Comparison of ENCODE assay signal across 15 cellular contexts in the genomic region with DNA sequence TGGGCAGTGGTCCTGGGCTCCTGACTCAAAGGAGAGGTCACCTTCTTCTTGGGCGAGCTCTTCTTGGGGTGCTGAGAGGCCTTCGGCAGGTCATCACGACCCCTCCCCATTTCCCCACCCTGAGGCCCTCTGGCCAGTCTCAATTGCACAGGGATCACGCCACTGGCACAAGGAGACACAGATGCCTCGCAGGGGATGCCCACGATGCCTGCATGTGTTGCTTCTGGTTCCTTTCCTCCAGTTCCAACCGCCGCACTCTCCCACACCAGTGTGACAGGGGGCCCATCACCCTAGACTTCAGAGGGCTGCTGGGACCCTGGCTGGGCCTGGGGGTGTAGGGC. TPM values are rescaled to one million over a fixed set of nuclear protein-coding genes. Genes with fewer than 3 reads are reported as not detected.
DNase-seq lines count a peak whose midpoint lies in the region; ATAC-seq, FAIRE-seq and TF ChIP-seq lines count a peak whose summit lies in the region.
"Had no signal": no experiment of that assay in that cellular context is flagged by ENCODE, and none has a peak within 500 bp of the region (broad histone marks: within the 10 kb centered on the region; RNA-seq: fewer than 3 reads in every experiment).

No MANE protein-coding gene starts in this region.

- peaks cover 4% of the 10 kb centered on the region; the same call in 1 of the 2 replicates for H3K36me3 ChIP-seq in Loucy (ENCODE audit: insufficient read depth, low read length)
- H3K36me3 ChIP-seq in H1 (ENCODE audit: control insufficient read depth in 2 of 4, insufficient read depth in 4 of 4, low read length in 3 of 4): peaks cover 0 to 1% (median 0%) of the 10 kb centered on the region in 4 experiments; a peak in 3 of 8 replicates
- H3K36me3 ChIP-seq in spleen: peaks cover 0 to 16% (median 2%) of the 10 kb centered on the region in 6 donors

- H3K4me2 ChIP-seq in Loucy (ENCODE audit: low read depth, low read length, poor library complexity, severe bottlenecking): peak overlapping the region; percentile 23
- no peak overlapping the region for H3K4me2 ChIP-seq in H1 (ENCODE audit: insufficient read depth in 1 of 2, low read depth in 2 of 2, low read length in 2 of 2)

- ATAC-seq in HG02973 (IDR thresholded peaks at IDR 0.05; ENCODE audit: unreplicated experiment): no peak
- ATAC-seq: HCT116 had no signal

- H3K27ac ChIP-seq in H1 (ENCODE audit: low read depth, low read length) (no peak overlapping the region), spleen (no peak overlapping the region)

- no peak overlapping the region for H3K4ac ChIP-seq in H1 (replicated peaks; ENCODE audit: insufficient read length, low read depth, low read length)

- POLR2A ChIA-PET in activated CD4-positive, alpha-beta T cell treated with anti-CD3 and anti-CD28 coated beads, Interleukin-2, amount 10 ng/mL, durations not matched to agents 7 days and 5 days (lab: Charles Lee): no interaction called here
- POLR2A ChIA-PET in H1 (lab: Charles Lee; ENCODE audit: partially characterized antibody): no interaction called here

- TF ChIP-seq RAD21 in H1 (IDR thresholded peaks at IDR 0.05 in 1 of 2, conservative IDR thresholded peaks at IDR 0.05 in 1 of 2; ENCODE audit: low read depth in 2 of 2, low read length in 2 of 2): no peak

- H3K4me1 ChIP-seq in Loucy (ENCODE audit: insufficient read depth, low read length, poor library complexity, severe bottlenecking): peaks cover 47% of the 10 kb centered on the region
- H3K4me1 ChIP-seq in H1 (replicated peaks in 1 of 4; ENCODE audit: control insufficient read depth in 3 of 4, insufficient read depth in 4 of 4, low read length in 3 of 4): peaks cover 6 to 23% (median 13%) of the 10 kb centered on the region in 4 experiments
- peaks cover 0 to 25% (median 16%) of the 10 kb centered on the region in 6 donors for H3K4me1 ChIP-seq in spleen

- no peaks in the 10 kb centered on the region for H3K9me3 Mint-ChIP-seq in activated CD4-positive, alpha-beta T cell treated with anti-CD3 and anti-CD28 coated beads, Interleukin-2, amount 10 ng/mL, durations not matched to agents 7 days and 5 days
- H3K9me3 Mint-ChIP-seq: CD4-positive, alpha-beta T cell had no signal

- no peak overlapping the region for H3K4me3 ChIP-seq in Loucy (ENCODE audit: low read length, poor library complexity, severe bottlenecking)
- no peak overlapping the region for H3K4me3 ChIP-seq in H1 (ENCODE audit: extremely low read depth in 1 of 4, insufficient read depth in 2 of 4, low read depth in 3 of 4, low read length in 4 of 4)
- H3K4me3 ChIP-seq in spleen: no peak overlapping the region

- TF ChIP-seq CTCF in Loucy (conservative IDR thresholded peaks at IDR 0.05; ENCODE audit: low read length) (no peak), H1 (IDR thresholded peaks at IDR 0.05; ENCODE audit: control extremely low read depth in 1 of 3, insufficient read depth in 1 of 3, low read depth in 1 of 3, low read length in 3 of 3) (no peak), spleen (IDR thresholded peaks at IDR 0.05 in 8 of 11, conservative IDR thresholded peaks at IDR 0.05 in 3 of 11) (no peak)

- H3K27me3 ChIP-seq in Loucy (ENCODE audit: insufficient read depth, low read length, poor library complexity, severe bottlenecking): no peaks in the 10 kb centered on the region
- H3K27me3 ChIP-seq in H1 (replicated peaks in 1 of 4; ENCODE audit: control insufficient read depth in 3 of 4, extremely low read depth in 1 of 4, insufficient read depth in 3 of 4, low read length in 3 of 4): no peaks in the 10 kb centered on the region
- H3K27me3 ChIP-seq in spleen (replicated peaks in 1 of 7): no peaks in the 10 kb centered on the region

- H3K27ac Mint-ChIP-seq in activated CD4-positive, alpha-beta T cell treated with anti-CD3 and anti-CD28 coated beads, Interleukin-2, amount 10 ng/mL, durations not matched to agents 7 days and 5 days: peak overlapping the region; percentile 41
- H3K27ac Mint-ChIP-seq: CD4-positive, alpha-beta T cell had no signal

- no peak overlapping the region for H4K5ac ChIP-seq in H1 (ENCODE audit: insufficient read length, low read depth, low read length)

- 94% methylated on average over 5 of the region's 8 CpGs; no CpG with 5 or more reads in 1 of the 2 experiments for WGBS in H1 (ENCODE audit: extremely low coverage in 1 of 2, insufficient coverage in 1 of 2, insufficient read length in 1 of 2, insufficient replicate concordance in 2 of 2, low coverage in 1 of 2, low lambda C conversion rate in 2 of 2, missing lambda C conversion rate in 1 of 2), 2 experiments
- WGBS in spleen, 5 donors: 58 to 74% (median 68%) methylated on average over 4 to 8 of the region's 8 CpGs

- H4K20me1 ChIP-seq in Loucy (ENCODE audit: insufficient read depth, low read length, poor library complexity, severe bottlenecking): no peaks in the 10 kb centered on the region
- peaks cover 0 to 3% of the 10 kb centered on the region in 2 experiments for H4K20me1 ChIP-seq in H1 (replicated peaks in 1 of 2; ENCODE audit: control insufficient read depth in 1 of 2, insufficient read depth in 2 of 2, low read length in 2 of 2)

- 0 out of 2 replicates have a peak, but pooled peaks cover 2% of the 10 kb centered on the region for H3K79me1 ChIP-seq in H1 (ENCODE audit: low read depth, low read length)

- H2AFZ ChIP-seq in Loucy (ENCODE audit: low read length) (no peak overlapping the region), H1 (ENCODE audit: low read length) (no peak overlapping the region)

- peak overlapping the region; percentile 80; the same call in 1 of the 2 replicates for H2BK5ac ChIP-seq in H1 (ENCODE audit: low read depth, low read length)

- no peak overlapping the region for H2BK120ac ChIP-seq in H1 (replicated peaks; ENCODE audit: low read depth, low read length)

- peak overlapping the region; percentile 39; the same call in 1 of the 2 replicates for H2BK12ac ChIP-seq in H1 (ENCODE audit: low read depth, low read length)

- H3K9me3 ChIP-seq in Loucy (ENCODE audit: insufficient read depth, low read depth, low read length): no peaks in the 10 kb centered on the region
- H3K9me3 ChIP-seq in H1 (ENCODE audit: insufficient read depth in 2 of 2, low read depth in 1 of 2, low read length in 1 of 2): no peaks in the 10 kb centered on the region
- no peaks in the 10 kb centered on the region for H3K9me3 ChIP-seq in spleen

- no peak for TF ChIP-seq EP300 in H1 (IDR thresholded peaks at IDR 0.05; ENCODE audit: borderline replicate concordance in 1 of 2, low read depth in 2 of 2, low read length in 2 of 2)

- peaks cover 8% of the 10 kb centered on the region for H3F3A ChIP-seq in Loucy (ENCODE audit: low read depth)

- DNase-seq in activated CD4-positive, alpha-beta T cell treated with anti-CD3 and anti-CD28 coated beads, Interleukin-2, amount 10 ng/mL, durations not matched to agents 7 days and 5 days: no peak
- no peak for DNase-seq in activated CD4-positive, alpha-beta T cell treated with anti-CD3 and anti-CD28 coated beads for 4 hours
- DNase-seq in H1 (ENCODE audit: low read depth in 1 of 2, low spot score in 2 of 2) (no peak), spleen (peak; percentile 48), HuH-7.5 (ENCODE audit: low spot score) (no peak), NCI-H1694 (lab: John Stamatoyannopoulos, UW) (no peak)
- DNase-seq: 8988T; AML-193; Calu3; CD4-positive, alpha-beta T cell; DMS 273 treated with DMSO at 0.1 percent for 48 hours had no signal

- no peak overlapping the region for H3K23ac ChIP-seq in H1 (ENCODE audit: insufficient read length)

- H3K27me3 Mint-ChIP-seq in activated CD4-positive, alpha-beta T cell treated with anti-CD3 and anti-CD28 coated beads, Interleukin-2, amount 10 ng/mL, durations not matched to agents 7 days and 5 days: no peaks in the 10 kb centered on the region
- H3K27me3 Mint-ChIP-seq: CD4-positive, alpha-beta T cell had no signal

- H3K79me2 ChIP-seq in Loucy (ENCODE audit: insufficient read depth, low read length) (peaks cover 5% of the 10 kb centered on the region; the same call in 1 of the 2 replicates), H1 (ENCODE audit: control insufficient read depth in 1 of 2, insufficient read depth in 2 of 2, low read length in 2 of 2) (no peaks in the 10 kb centered on the region)

- no peak for FAIRE-seq in H1 (lab: Jason Lieb, UNC)
- FAIRE-seq: H54 had no signal

- CTCF ChIA-PET in activated CD4-positive, alpha-beta T cell treated with anti-CD3 and anti-CD28 coated beads, Interleukin-2, amount 10 ng/mL, durations not matched to agents 7 days and 5 days (lab: Charles Lee): no interaction called here
- CTCF ChIA-PET in H1 (lab: Charles Lee; ENCODE audit: partially characterized antibody): interaction anchor here (1.0 to 1.5 kb wide), 3 partner anchors 11 to 45 kb away, joined by 3 to 6 read pairs (median 3); no protein-coding TSS in a partner anchor

- H3K18ac ChIP-seq in H1 (ENCODE audit: extremely low read depth, low read length): no peak overlapping the region

- H4K8ac ChIP-seq in H1 (ENCODE audit: extremely low read depth, insufficient read depth, low read length): no peak overlapping the region

- no peak overlapping the region for H3K56ac ChIP-seq in H1 (replicated peaks; ENCODE audit: insufficient read length, low read depth, low read length)

- H2BK20ac ChIP-seq in H1 (ENCODE audit: low read length): no peak overlapping the region

- H3K23me2 ChIP-seq in H1 (ENCODE audit: low read depth, low read length): no peaks in the 10 kb centered on the region

- peaks cover 16% of the 10 kb centered on the region for H3K36me3 Mint-ChIP-seq in activated CD4-positive, alpha-beta T cell treated with anti-CD3 and anti-CD28 coated beads, Interleukin-2, amount 10 ng/mL, durations not matched to agents 7 days and 5 days (ENCODE audit: low read depth)

- H2AK5ac ChIP-seq in H1 (ENCODE audit: low read depth, low read length): peak overlapping the region; percentile 28; the same call in 1 of the 2 replicates

- peaks cover 39% of the 10 kb centered on the region for H3K4me1 Mint-ChIP-seq in activated CD4-positive, alpha-beta T cell treated with anti-CD3 and anti-CD28 coated beads, Interleukin-2, amount 10 ng/mL, durations not matched to agents 7 days and 5 days

- H3K14ac ChIP-seq in H1 (ENCODE audit: insufficient read length): peak overlapping the region; percentile 61

- H3K9ac ChIP-seq in Loucy (ENCODE audit: low read depth, low read length, poor library complexity, severe bottlenecking) (peak overlapping the region; percentile 21), H1 (replicated peaks in 1 of 4; ENCODE audit: extremely low read depth in 1 of 4, low read depth in 3 of 4, low read length in 3 of 4) (no peak overlapping the region)

- peak overlapping the region; percentile 44 for H4K91ac ChIP-seq in H1 (replicated peaks; ENCODE audit: insufficient read length, low read length)

- intact Hi-C loops in spleen (cut with DNase I; ENCODE audit: low total_unique reads): no loop called here

- 0 out of 2 replicates have a peak overlapping the region, but pooled peaks have one; percentile 61 for H2BK15ac ChIP-seq in H1 (ENCODE audit: low read length)

- no peak for TF ChIP-seq POLR2A in H1 (IDR thresholded peaks at IDR 0.05; ENCODE audit: control extremely low read depth in 1 of 2, low read depth in 2 of 2, low read length in 2 of 2)
- TF ChIP-seq POLR2A in spleen (IDR thresholded peaks at IDR 0.05): no peak

- no peak overlapping the region for H3K4me3 Mint-ChIP-seq in activated CD4-positive, alpha-beta T cell treated with anti-CD3 and anti-CD28 coated beads, Interleukin-2, amount 10 ng/mL, durations not matched to agents 7 days and 5 days
- H3K4me3 Mint-ChIP-seq: CD4-positive, alpha-beta T cell had no signal

- H3K9me2 ChIP-seq in Loucy (replicated peaks; ENCODE audit: low read depth, low read length): no peaks in the 10 kb centered on the region

RNA-seq across cellular contexts. Expression of gene CEL, which starts 1.3 kb away (rescaled TPM):
- 1 to 10 TPM; 2.8 to 3.5 TPM for total RNA-seq in activated CD4-positive, alpha-beta T cell treated with anti-CD3 and anti-CD28 coated beads, Interleukin-2, amount 10 ng/mL, durations not matched to agents 7 days and 5 days
- total RNA-seq in H1 (2021; fragmentation: NEBNext Ultra II Directional; extraction: Animal tissue kit (Norgen Biotek cat#: 25700)): 2.5 and 3.4 TPM in 2 replicates
- polyA plus RNA-seq in H1 (2011; rRNA removed) (1.8 and 2.7 TPM in 2 replicates), spleen (under 1 TPM; 0.46 to 0.67 (median 0.55) TPM)
- polyA plus RNA-seq in H1 (2011; cell fraction: cytosol; rRNA removed): 1.9 TPM
- polyA plus RNA-seq in H1 (2011; cell fraction: nucleus; rRNA removed): 11.8 TPM
- 3.1 to 4.5 TPM (median 3.7 TPM) in 4 replicates for polyA plus RNA-seq in H1 (2012, experiment 1 of 2)
- 1.9 TPM for polyA plus RNA-seq in H1 (2012, experiment 2 of 2)
- polyA plus RNA-seq in H1 (2013, experiment 1 of 2): 2.2 TPM
- 2.1 TPM for polyA plus RNA-seq in H1 (2013, experiment 2 of 2)
- polyA minus RNA-seq in H1 (2011; rRNA and poly(A)+ RNA removed): 1.0 and 1.2 TPM in 2 replicates
- polyA minus RNA-seq in H1 (2011; cell fraction: cytosol; rRNA and poly(A)+ RNA removed): not detected
- 1.3 TPM for polyA minus RNA-seq in H1 (2011; cell fraction: nucleus; rRNA and poly(A)+ RNA removed)
- total RNA-seq in spleen: 1 to 10 TPM in 3 of 7 donors, under 1 TPM in 2, not detected in 2; 0.58 to 5.3 (median 1.9) TPM

RNA-seq across cellular contexts. Expression of gene GTF3C5, which starts 32.3 kb away (rescaled TPM):
- 10 to 100 TPM; 75.1 to 87.9 TPM for total RNA-seq in activated CD4-positive, alpha-beta T cell treated with anti-CD3 and anti-CD28 coated beads, Interleukin-2, amount 10 ng/mL, durations not matched to agents 7 days and 5 days
- 87.1 and 89.4 TPM in 2 replicates for total RNA-seq in H1 (2021; fragmentation: NEBNext Ultra II Directional; extraction: Animal tissue kit (Norgen Biotek cat#: 25700))
- polyA plus RNA-seq in H1 (2011; rRNA removed) (78.7 and 104 TPM in 2 replicates), spleen (10 to 100 TPM; 34.9 to 52.5 (median 44.4) TPM)
- 96.0 TPM for polyA plus RNA-seq in H1 (2011; cell fraction: cytosol; rRNA removed)
- polyA plus RNA-seq in H1 (2011; cell fraction: nucleus; rRNA removed): 171 TPM
- polyA plus RNA-seq in H1 (2012, experiment 1 of 2): 72.1 to 92.5 TPM (median 89.8 TPM) in 4 replicates
- polyA plus RNA-seq in H1 (2012, experiment 2 of 2): 73.5 TPM
- 50.2 TPM for polyA plus RNA-seq in H1 (2013, experiment 1 of 2)
- 50.0 TPM for polyA plus RNA-seq in H1 (2013, experiment 2 of 2)
- polyA minus RNA-seq in H1 (2011; rRNA and poly(A)+ RNA removed): 70.6 and 79.9 TPM in 2 replicates
- 53.6 TPM for polyA minus RNA-seq in H1 (2011; cell fraction: cytosol; rRNA and poly(A)+ RNA removed)
- 61.2 TPM for polyA minus RNA-seq in H1 (2011; cell fraction: nucleus; rRNA and poly(A)+ RNA removed)
- 10 to 100 TPM; 40.5 to 64.4 (median 47.6) TPM for total RNA-seq in spleen

RNA-seq across cellular contexts. Expression of gene RALGDS, which starts 57.9 kb away (rescaled TPM):
- 10 to 100 TPM; 79.1 to 92.3 TPM for total RNA-seq in activated CD4-positive, alpha-beta T cell treated with anti-CD3 and anti-CD28 coated beads, Interleukin-2, amount 10 ng/mL, durations not matched to agents 7 days and 5 days
- 11.2 and 14.5 TPM in 2 replicates for total RNA-seq in H1 (2021; fragmentation: NEBNext Ultra II Directional; extraction: Animal tissue kit (Norgen Biotek cat#: 25700))
- 25.5 and 29.3 TPM in 2 replicates for polyA plus RNA-seq in H1 (2011; rRNA removed)
- 25.4 TPM for polyA plus RNA-seq in H1 (2011; cell fraction: cytosol; rRNA removed)
- polyA plus RNA-seq in H1 (2011; cell fraction: nucleus; rRNA removed): 97.4 TPM
- 10.5 to 21.5 TPM (median 17.2 TPM) in 4 replicates for polyA plus RNA-seq in H1 (2012, experiment 1 of 2)
- 11.7 TPM for polyA plus RNA-seq in H1 (2012, experiment 2 of 2)
- 11.4 TPM for polyA plus RNA-seq in H1 (2013, experiment 1 of 2)
- polyA plus RNA-seq in H1 (2013, experiment 2 of 2): 9.4 TPM
- 12.6 and 14.4 TPM in 2 replicates for polyA minus RNA-seq in H1 (2011; rRNA and poly(A)+ RNA removed)
- 11.3 TPM for polyA minus RNA-seq in H1 (2011; cell fraction: cytosol; rRNA and poly(A)+ RNA removed)
- polyA minus RNA-seq in H1 (2011; cell fraction: nucleus; rRNA and poly(A)+ RNA removed): 19.7 TPM
- total RNA-seq in spleen: 10 to 100 TPM; 50.6 to 74.3 (median 60.3) TPM
- polyA plus RNA-seq in spleen: 10 to 100 TPM; 21.3 to 40.1 (median 27.2) TPM
